19 cellular contexts compared by ENCODE assay signal in the genomic region with DNA sequence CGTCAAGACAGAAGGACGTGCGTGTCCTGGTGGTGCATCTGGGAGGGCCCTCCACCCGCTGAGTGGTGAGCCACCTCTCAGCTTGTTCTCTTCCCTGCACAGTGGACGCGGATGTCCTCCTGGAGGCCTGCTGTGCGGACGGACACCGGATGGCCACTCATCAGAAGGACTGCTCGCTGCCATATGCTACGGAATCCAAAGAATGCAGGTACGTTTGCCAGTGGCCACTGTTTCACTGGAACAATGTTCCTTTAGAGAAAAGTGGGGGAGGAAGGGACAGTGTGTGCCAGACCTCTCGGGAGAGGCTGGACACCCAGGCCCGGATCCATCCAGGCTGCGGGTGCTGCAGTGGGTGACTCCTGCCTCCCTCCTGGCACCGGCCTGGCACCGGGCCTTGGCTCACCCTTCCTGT. TPM values are rescaled to one million over a fixed set of nuclear protein-coding genes. Genes with fewer than 3 reads are reported as not detected.
DNase-seq lines count a peak whose midpoint lies in the region; ATAC-seq and TF ChIP-seq lines count a peak whose summit lies in the region.
"Had no signal": no experiment of that assay in that cellular context is flagged by ENCODE, and none has a peak within 500 bp of the region (broad histone marks: within the 10 kb centered on the region; RNA-seq: fewer than 3 reads in every experiment).

No MANE protein-coding gene starts in this region.

- peak overlapping the region; percentile 17; the same call in 1 of the 2 replicates for H3K27ac ChIP-seq in Panc1 (ENCODE audit: low read length)
- no peak overlapping the region for H3K27ac ChIP-seq in endodermal cell (ENCODE audit: low read depth, low read length)
- H3K27ac ChIP-seq in osteoblast (ENCODE audit: low read depth, low read length), result no peak overlapping the region
- H3K27ac ChIP-seq: gastrocnemius medialis, psoas muscle had no signal

- H3K4me1 ChIP-seq in Panc1 (ENCODE audit: control insufficient read depth, insufficient read depth, low read length) (peaks cover 29% of the 10 kb centered on the region), endodermal cell (ENCODE audit: control insufficient read depth, insufficient read depth, low read length) (peaks cover 8% of the 10 kb centered on the region), osteoblast (ENCODE audit: insufficient read depth, low read length) (no peaks in the 10 kb centered on the region)
- H3K4me1 ChIP-seq: psoas muscle had no signal

- H3K9ac ChIP-seq in endodermal cell (ENCODE audit: extremely low read depth, low read length, poor library complexity, severe bottlenecking), result no peak overlapping the region

- CTCF ChIA-PET in Panc1 (lab: Charles Lee), result no interaction called here
- CTCF ChIA-PET in activated CD4-positive, alpha-beta memory T cell treated with anti-CD3 and anti-CD28 coated beads for 36 hours (lab: Charles Lee), result no interaction called here

- peaks cover 27% of the 10 kb centered on the region for H3K4me1 Mint-ChIP-seq in endodermal cell
- no peaks in the 10 kb centered on the region for H3K4me1 Mint-ChIP-seq in activated CD4-positive, alpha-beta memory T cell treated with anti-CD3 and anti-CD28 coated beads for 36 hours (ENCODE audit: low read depth)
- H3K4me1 Mint-ChIP-seq: activated CD4-positive, alpha-beta T cell treated with anti-CD3 and anti-CD28 coated beads, Interleukin-2, amount 10 ng/mL, durations not matched to agents 7 days and 5 days; activated naive CD8-positive, alpha-beta T cell treated with anti-CD3 and anti-CD28 coated beads for 36 hours had no signal

- in situ Hi-C loops in Caki2 (cut with HindIII; ENCODE audit: low pct_unique_long_range_greater_than_20kb, low sequenced_read_pairs), result no loop called here
- in situ Hi-C loops in Panc1 (cut with HindIII; ENCODE audit: low pct_unique_long_range_greater_than_20kb, low sequenced_read_pairs), result no loop called here

- POLR2A ChIA-PET in Panc1 (lab: Charles Lee), result no interaction called here
- POLR2A ChIA-PET in activated CD4-positive, alpha-beta memory T cell treated with anti-CD3 and anti-CD28 coated beads for 36 hours (lab: Charles Lee), result no interaction called here

- H3K4me3 Mint-ChIP-seq in endodermal cell, result no peak overlapping the region
- no peak overlapping the region for H3K4me3 Mint-ChIP-seq in activated CD4-positive, alpha-beta memory T cell treated with anti-CD3 and anti-CD28 coated beads for 36 hours
- H3K4me3 Mint-ChIP-seq: activated CD4-positive, alpha-beta T cell treated with anti-CD3 and anti-CD28 coated beads, Interleukin-2, amount 10 ng/mL, durations not matched to agents 7 days and 5 days; activated naive CD8-positive, alpha-beta T cell treated with anti-CD3 and anti-CD28 coated beads for 36 hours had no signal

- H3K27me3 ChIP-seq in Panc1 (ENCODE audit: control insufficient read depth, insufficient read depth, low read length), result no peaks in the 10 kb centered on the region
- H3K27me3 ChIP-seq in endodermal cell (ENCODE audit: control insufficient read depth, insufficient read depth, low read length, poor library complexity, severe bottlenecking), result no peaks in the 10 kb centered on the region
- H3K27me3 ChIP-seq in osteoblast (ENCODE audit: insufficient read depth, low read length), result no peaks in the 10 kb centered on the region
- H3K27me3 ChIP-seq: gastrocnemius medialis had no signal

- H3K36me3 ChIP-seq in Panc1 (ENCODE audit: control insufficient read depth, insufficient read depth, low read length) (no peaks in the 10 kb centered on the region), endodermal cell (ENCODE audit: control insufficient read depth, insufficient read depth, low read length) (peaks cover 54% of the 10 kb centered on the region), osteoblast (ENCODE audit: insufficient read depth, low read length) (no peaks in the 10 kb centered on the region)
- H3K36me3 ChIP-seq: gastrocnemius medialis had no signal

- H3K27ac Mint-ChIP-seq in endodermal cell, result peak overlapping the region; percentile 82
- H3K27ac Mint-ChIP-seq in activated CD4-positive, alpha-beta memory T cell treated with anti-CD3 and anti-CD28 coated beads for 36 hours, result no peak overlapping the region
- H3K27ac Mint-ChIP-seq: activated CD4-positive, alpha-beta T cell treated with anti-CD3 and anti-CD28 coated beads, Interleukin-2, amount 10 ng/mL, durations not matched to agents 7 days and 5 days; activated naive CD8-positive, alpha-beta T cell treated with anti-CD3 and anti-CD28 coated beads for 36 hours had no signal

- no peaks in the 10 kb centered on the region for H3K9me3 Mint-ChIP-seq in endodermal cell
- no peaks in the 10 kb centered on the region for H3K9me3 Mint-ChIP-seq in activated CD4-positive, alpha-beta memory T cell treated with anti-CD3 and anti-CD28 coated beads for 36 hours
- H3K9me3 Mint-ChIP-seq: activated CD4-positive, alpha-beta T cell treated with anti-CD3 and anti-CD28 coated beads, Interleukin-2, amount 10 ng/mL, durations not matched to agents 7 days and 5 days; activated naive CD8-positive, alpha-beta T cell treated with anti-CD3 and anti-CD28 coated beads for 36 hours had no signal

- no peak overlapping the region for H2AFZ ChIP-seq in osteoblast (ENCODE audit: low read length)

- no peaks in the 10 kb centered on the region for H3K27me3 Mint-ChIP-seq in endodermal cell (ENCODE audit: insufficient read depth)
- peaks cover 6% of the 10 kb centered on the region for H3K27me3 Mint-ChIP-seq in activated CD4-positive, alpha-beta memory T cell treated with anti-CD3 and anti-CD28 coated beads for 36 hours
- H3K27me3 Mint-ChIP-seq: activated CD4-positive, alpha-beta T cell treated with anti-CD3 and anti-CD28 coated beads, Interleukin-2, amount 10 ng/mL, durations not matched to agents 7 days and 5 days had no signal

- H3K4me3 ChIP-seq in Panc1 (ENCODE audit: low read depth in 2 of 2, low read length in 2 of 2) (no peak overlapping the region), endodermal cell (ENCODE audit: low read length) (no peak overlapping the region), osteoblast (ENCODE audit: insufficient read depth, low read length) (no peak overlapping the region)
- H3K4me3 ChIP-seq: gastrocnemius medialis, psoas muscle had no signal

- peaks cover 42% of the 10 kb centered on the region for H3K36me3 Mint-ChIP-seq in endodermal cell (ENCODE audit: low read depth)
- no peaks in the 10 kb centered on the region for H3K36me3 Mint-ChIP-seq in activated CD4-positive, alpha-beta memory T cell treated with anti-CD3 and anti-CD28 coated beads for 36 hours
- H3K36me3 Mint-ChIP-seq: activated naive CD8-positive, alpha-beta T cell treated with anti-CD3 and anti-CD28 coated beads for 36 hours had no signal

- BruUV-seq in Panc1 (replicated peaks; lab: Mats Ljungman, UMichigan), result no TSS peak

- H4K20me1 ChIP-seq in osteoblast (ENCODE audit: insufficient read depth, low read length), result peaks cover 9% of the 10 kb centered on the region

- peak; percentile 70 for ATAC-seq in Panc1
- ATAC-seq: gastrocnemius medialis had no signal

- peaks cover 11% of the 10 kb centered on the region for H3K79me2 ChIP-seq in osteoblast (ENCODE audit: insufficient read depth, low read length)

- TF ChIP-seq CTCF in Panc1 (IDR thresholded peaks at IDR 0.05) (no peak), endodermal cell (conservative IDR thresholded peaks at IDR 0.05) (no peak), osteoblast (IDR thresholded peaks at IDR 0.05; ENCODE audit: extremely low read depth, low read depth, low read length) (no peak)

- no peak overlapping the region for H3K4me2 ChIP-seq in osteoblast (ENCODE audit: insufficient read depth, low read length)

- DNase-seq in Caki2 (ENCODE audit: low read depth) (peak; percentile 44), Panc1 (ENCODE audit: low read depth, low spot score) (no peak), endodermal cell (no peak), osteoblast (ENCODE audit: insufficient read length, low spot score, missing footprints) (peak; percentile 50), COLO668 (lab: John Stamatoyannopoulos, UW; ENCODE audit: unreplicated experiment) (no peak), COLO829 (ENCODE audit: low spot score) (no peak)
- no peak for DNase-seq in activated CD4-positive, alpha-beta memory T cell treated with anti-CD3 and anti-CD28 coated beads for 36 hours
- DNase-seq in stimulated activated CD4-positive, alpha-beta T cell treated with anti-CD3 and anti-CD28 coated beads, Interleukin-12 subunit alpha, Interleukin-12 subunit beta, amount 100 ng/mL, for 4 hours, result no peak
- DNase-seq: activated CD4-positive, alpha-beta T cell treated with anti-CD3 and anti-CD28 coated beads, Interleukin-2, amount 10 ng/mL, durations not matched to agents 7 days and 5 days; activated naive CD8-positive, alpha-beta T cell treated with anti-CD3 and anti-CD28 coated beads for 36 hours; activated T-cell treated with anti-CD3 and anti-CD28 coated beads, Interleukin-2, amount 50 U/mL, for 1 hour; gastrocnemius medialis; MM.1S; NCI-H2081; NCI-H69; psoas muscle; RPMI8226; stimulated activated CD4-positive, alpha-beta T cell treated with anti-CD3 and anti-CD28 coated beads, Interleukin-15, amount 100 ng/mL, for 24 hours; T-helper 9 cell had no signal

- 91 to 93% methylated on average over 16 to 17 of the region's 17 CpGs for WGBS in endodermal cell (ENCODE audit: insufficient coverage in 1 of 2, insufficient read length in 1 of 2), 2 experiments

- H3K9me3 ChIP-seq in Panc1 (ENCODE audit: control insufficient read depth, insufficient read depth, low read depth, low read length) (no peaks in the 10 kb centered on the region), endodermal cell (ENCODE audit: control insufficient read depth, low read length) (no peaks in the 10 kb centered on the region), osteoblast (ENCODE audit: low read depth, low read length) (no peaks in the 10 kb centered on the region)
- H3K9me3 ChIP-seq: gastrocnemius medialis, psoas muscle had no signal

- intact Hi-C loops in Panc1 (cut with micrococcal nuclease; ENCODE audit: unreplicated experiment), result no loop called here
- intact Hi-C loops in activated CD4-positive, alpha-beta memory T cell treated with anti-CD3 and anti-CD28 coated beads for 36 hours (cut with micrococcal nuclease), result no loop called here

RNA-seq across cellular contexts. Expression of gene FBLN1, which starts 15.9 kb away (rescaled TPM):
- total RNA-seq in Caki2 (2014; rRNA removed; shearing (Covaris generic); ENCODE audit: low replicate concordance), result 67.6 and 85.4 TPM in 2 replicates
- 143 TPM for total RNA-seq in Panc1 (2021; ENCODE audit: unreplicated experiment)
- polyA plus RNA-seq in Panc1 (2012; ENCODE audit: insufficient read length), result 196 TPM
- total RNA-seq in endodermal cell, result 100 to 1,000 TPM; 226 to 305 TPM
- polyA plus RNA-seq in endodermal cell (2013, experiment 1 of 2), result 268 TPM
- polyA plus RNA-seq in endodermal cell (2013, experiment 2 of 2), result 268 TPM
- total RNA-seq in osteoblast, result 88.3 and 122 TPM in 2 replicates
- total RNA-seq in activated CD4-positive, alpha-beta memory T cell treated with anti-CD3 and anti-CD28 coated beads for 36 hours, result not detected
- total RNA-seq: activated CD4-positive, alpha-beta T cell treated with anti-CD3 and anti-CD28 coated beads, Interleukin-2, amount 10 ng/mL, durations not matched to agents 7 days and 5 days had no signal

Comparison
In these comparisons a context has a peak if more than half of its experiments do, and no peak if none do; other contexts are left out.
1. DNase-seq: peak in Caki2 (single experiment) and osteoblast (single experiment); none in Panc1 (single experiment), endodermal cell (single experiment), activated CD4-positive, alpha-beta memory T cell treated with anti-CD3 and anti-CD28 coated beads for 36 hours (single experiment), COLO668 (single experiment), stimulated activated CD4-positive, alpha-beta T cell treated with anti-CD3 and anti-CD28 coated beads, Interleukin-12 subunit alpha, Interleukin-12 subunit beta, amount 100 ng/mL, for 4 hours (single experiment) and COLO829 (single experiment).
2. RNA of gene FBLN1, which starts 15.9 kb away (total RNA-seq): 226 to 305 TPM in endodermal cell, 143 TPM in Panc1 (single experiment), 88.3 to 122 TPM in osteoblast and 67.6 to 85.4 TPM in Caki2; not detected in activated CD4-positive, alpha-beta memory T cell treated with anti-CD3 and anti-CD28 coated beads for 36 hours; every median in the first group is over 10 times any median in the second.